ENCODE assay signal across 8 cellular contexts in the genomic region with DNA sequence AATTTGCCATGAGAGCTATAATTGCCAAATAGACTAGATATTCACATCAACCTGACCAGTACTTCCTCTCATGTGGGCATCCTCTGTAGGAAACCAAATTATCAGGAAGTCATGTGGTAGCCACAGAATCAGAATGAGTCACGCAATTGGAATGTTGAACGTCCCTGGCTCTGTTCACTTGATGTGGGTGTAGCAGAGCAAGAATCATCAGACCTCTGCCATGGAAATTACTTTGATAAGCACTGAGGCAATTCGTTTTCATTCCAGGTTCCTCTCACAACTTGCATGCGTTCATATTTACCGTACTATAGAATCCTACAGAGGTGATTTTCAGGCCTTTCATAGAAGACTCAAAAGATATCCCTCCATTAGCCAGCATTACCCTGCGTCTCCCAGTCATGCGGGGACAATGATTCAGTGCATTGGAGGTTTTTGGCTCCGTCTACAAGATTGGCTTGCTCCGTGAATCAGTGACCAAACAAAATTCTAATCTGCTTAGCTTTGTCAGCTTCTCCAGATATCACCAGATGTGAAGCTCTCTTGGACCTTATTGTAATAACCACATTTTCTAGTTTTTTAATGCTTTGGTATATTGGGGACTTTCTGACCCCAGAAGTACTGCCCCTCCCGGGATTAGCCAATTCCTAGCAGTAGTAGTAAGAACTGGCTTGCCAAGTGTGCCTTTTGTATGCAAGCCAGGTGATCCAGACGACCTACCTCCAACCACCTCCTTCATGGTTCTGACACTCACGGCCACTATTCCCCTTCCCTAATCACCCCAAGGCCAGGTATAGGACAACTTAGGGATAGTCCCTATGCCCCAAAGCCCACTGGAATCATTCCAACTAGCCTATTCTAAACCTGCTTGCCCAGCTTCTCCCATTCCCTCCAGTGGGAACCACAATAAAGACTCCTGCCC.
DNase-seq lines count a peak whose midpoint lies in the region; ATAC-seq lines count a peak whose summit lies in the region.

No MANE protein-coding gene starts in this region.

- H3K4me3 ChIP-seq in ACC112 (ENCODE audit: low read depth, low read length): peak overlapping the region; percentile 63
- H3K4me3 ChIP-seq in HUES48 (ENCODE audit: low read depth, low read length): no peak overlapping the region

- peak overlapping the region; percentile 37 for H2AFZ ChIP-seq in ACC112 (ENCODE audit: low read length, unreplicated experiment)

- H3K9ac ChIP-seq in HUES48 (ENCODE audit: low read depth, low read length): no peak overlapping the region

- H3K27me3 ChIP-seq in ACC112 (ENCODE audit: insufficient read depth, low read length) (no peaks in the 10 kb centered on the region), HUES48 (ENCODE audit: control insufficient read depth, insufficient read depth, low read length) (no peaks in the 10 kb centered on the region)

- no peaks in the 10 kb centered on the region for H3K9me3 ChIP-seq in HUES48 (ENCODE audit: control insufficient read depth, insufficient read depth, low read length)

- ATAC-seq in activated CD4-positive, CD25-positive, alpha-beta regulatory T cell treated with anti-CD3 and anti-CD28 coated beads, Interleukin-2, amount 50 U/mL, for 24 hours: no peak

- intact Hi-C loops in head of caudate nucleus (cut with DNase I): no loop called here

- H3K36me3 ChIP-seq in ACC112 (ENCODE audit: insufficient read depth, low read length): peaks cover 13% of the 10 kb centered on the region
- H3K36me3 ChIP-seq in HUES48 (ENCODE audit: control insufficient read depth, insufficient read depth, low read length): no peaks in the 10 kb centered on the region

- DNase-seq in T1000 (lab: John Stamatoyannopoulos, UW): peak; percentile 72
- DNase-seq in head of caudate nucleus: peak in 27 of 42 donors; percentile 14 to 80 (median 46)
- peak; percentile 64 for DNase-seq in putamen (ENCODE audit: low spot score)
- no peak for DNase-seq in activated CD4-positive, alpha-beta T cell treated with anti-CD3 and anti-CD28 coated beads for 1 hour
- DNase-seq in activated CD4-positive, alpha-beta T cell treated with anti-CD3 and anti-CD28 coated beads, Interleukin-2, amount 50 U/mL, for 48 hours: no peak

- peak overlapping the region; percentile 93 for H3K27ac ChIP-seq in ACC112 (ENCODE audit: low read depth, low read length)
- peak overlapping the region; percentile 31 for H3K27ac ChIP-seq in HUES48 (ENCODE audit: low read depth, low read length)

- H3K4me1 ChIP-seq in ACC112 (ENCODE audit: control insufficient read depth, insufficient read depth, low read length, unreplicated experiment) (peaks cover 48% of the 10 kb centered on the region), HUES48 (ENCODE audit: control insufficient read depth, insufficient read depth, low read length) (peaks cover 13% of the 10 kb centered on the region)

- no peaks in the 10 kb centered on the region for H3K79me2 ChIP-seq in ACC112 (ENCODE audit: control insufficient read depth, insufficient read depth, low read length, unreplicated experiment)

Comparison
In these comparisons a context has a peak if more than half of its experiments do, and no peak if none do; other contexts are left out.
1. DNase-seq: peak in T1000 (single experiment), head of caudate nucleus (27 of 42) and putamen (single experiment); none in activated CD4-positive, alpha-beta T cell treated with anti-CD3 and anti-CD28 coated beads for 1 hour (single experiment) and activated CD4-positive, alpha-beta T cell treated with anti-CD3 and anti-CD28 coated beads, Interleukin-2, amount 50 U/mL, for 48 hours (0 of 2).